In genomic region chr9:124368692-124369091, GRCh38 we compare ENCODE assay signal across 15 cellular contexts. TPM values are rescaled to one million over a fixed set of nuclear protein-coding genes. Genes with fewer than 3 reads are reported as not detected.
DNase-seq lines count a peak whose midpoint lies in the region; ATAC-seq and TF ChIP-seq lines count a peak whose summit lies in the region.
"Had no signal": no experiment of that assay in that cellular context is flagged by ENCODE, and none has a peak within 500 bp of the region (broad histone marks: within the 10 kb centered on the region; RNA-seq: fewer than 3 reads in every experiment).

No MANE protein-coding gene starts in this region.

- intact Hi-C loops in sciatic nerve (cut with DNase I) = no loop called here

- no peaks in the 10 kb centered on the region for H3K9me3 Mint-ChIP-seq in activated T-cell treated with anti-CD3 and anti-CD28 coated beads, Interleukin-2, amount 50 U/mL, for 72 hours
- H3K9me3 Mint-ChIP-seq in mesothelial cell of epicardium = peaks cover 7% of the 10 kb centered on the region
- H3K9me3 Mint-ChIP-seq: CD4-positive, alpha-beta T cell had no signal

- no peak overlapping the region for H3K4me3 Mint-ChIP-seq in activated T-cell treated with anti-CD3 and anti-CD28 coated beads, Interleukin-2, amount 50 U/mL, for 72 hours
- H3K4me3 Mint-ChIP-seq in mesothelial cell of epicardium = no peak overlapping the region
- H3K4me3 Mint-ChIP-seq: CD4-positive, alpha-beta T cell had no signal

- ATAC-seq in activated T-cell treated with anti-CD3 and anti-CD28 coated beads, Interleukin-2, amount 50 U/mL, for 72 hours (replicated peaks in 1 of 2) = no peak
- ATAC-seq in sciatic nerve = no peak
- ATAC-seq: A549, PC-3 had no signal

- no peak for DNase-seq in activated T-cell treated with anti-CD3 and anti-CD28 coated beads, Interleukin-2, amount 50 U/mL, for 72 hours
- DNase-seq in activated T-cell treated with anti-CD3 and anti-CD28 coated beads for 4 hours (no peak), amniotic epithelial cell (ENCODE audit: low read depth) (peak; percentile 24), mesothelial cell of epicardium (ENCODE audit: low spot score in 2 of 2, unreplicated experiment in 2 of 2) (no peak), sciatic nerve (ENCODE audit: low spot score) (no peak), GM19240 (ENCODE audit: insufficient read length, low spot score) (no peak), HT-29 (ENCODE audit: low spot score) (no peak)
- DNase-seq: CD4-positive, alpha-beta T cell; DMS53; NCI-H1417 treated with DMSO at 0.1 percent for 48 hours; NCI-H187 treated with DMSO at 0.1 percent for 48 hours; NCI-H526; PC-3; SIG-M5 had no signal

- H3K36me3 Mint-ChIP-seq in activated T-cell treated with anti-CD3 and anti-CD28 coated beads, Interleukin-2, amount 50 U/mL, for 72 hours (ENCODE audit: insufficient read depth in 2 of 2) = peaks cover 1 to 9% of the 10 kb centered on the region in 2 donors
- peaks cover 12% of the 10 kb centered on the region for H3K36me3 Mint-ChIP-seq in mesothelial cell of epicardium

- peak overlapping the region; percentile 11 for H3K27ac Mint-ChIP-seq in activated T-cell treated with anti-CD3 and anti-CD28 coated beads, Interleukin-2, amount 50 U/mL, for 72 hours
- peak overlapping the region; percentile 27 for H3K27ac Mint-ChIP-seq in mesothelial cell of epicardium
- H3K27ac Mint-ChIP-seq: CD4-positive, alpha-beta T cell had no signal

- peaks cover 52% of the 10 kb centered on the region for H3K4me1 Mint-ChIP-seq in activated T-cell treated with anti-CD3 and anti-CD28 coated beads, Interleukin-2, amount 50 U/mL, for 72 hours (ENCODE audit: low read depth)
- peaks cover 20% of the 10 kb centered on the region for H3K4me1 Mint-ChIP-seq in mesothelial cell of epicardium

- no peak for TF ChIP-seq CTCF in mesothelial cell of epicardium (IDR thresholded peaks at IDR 0.05; ENCODE audit: unreplicated experiment)

- no peaks in the 10 kb centered on the region for H3K27me3 Mint-ChIP-seq in activated T-cell treated with anti-CD3 and anti-CD28 coated beads, Interleukin-2, amount 50 U/mL, for 72 hours (ENCODE audit: low read depth)
- H3K27me3 Mint-ChIP-seq in mesothelial cell of epicardium (ENCODE audit: low read depth) = no peaks in the 10 kb centered on the region
- H3K27me3 Mint-ChIP-seq: CD4-positive, alpha-beta T cell had no signal

RNA-seq across cellular contexts. Expression of gene PSMB7, which starts 46.5 kb away (rescaled TPM):
- 100 to 1,000 TPM; 120 to 126 TPM for total RNA-seq in activated T-cell treated with anti-CD3 and anti-CD28 coated beads, Interleukin-2, amount 50 U/mL, for 72 hours
- total RNA-seq in mesothelial cell of epicardium = 137 to 142 TPM (median 139 TPM) in 3 replicates
- 87.6 TPM for total RNA-seq in sciatic nerve
- total RNA-seq in HT-29 (2014; rRNA removed; shearing (Covaris generic)) = 195 and 197 TPM in 2 replicates
